29 cellular contexts compared by ENCODE assay signal in the genomic region with DNA sequence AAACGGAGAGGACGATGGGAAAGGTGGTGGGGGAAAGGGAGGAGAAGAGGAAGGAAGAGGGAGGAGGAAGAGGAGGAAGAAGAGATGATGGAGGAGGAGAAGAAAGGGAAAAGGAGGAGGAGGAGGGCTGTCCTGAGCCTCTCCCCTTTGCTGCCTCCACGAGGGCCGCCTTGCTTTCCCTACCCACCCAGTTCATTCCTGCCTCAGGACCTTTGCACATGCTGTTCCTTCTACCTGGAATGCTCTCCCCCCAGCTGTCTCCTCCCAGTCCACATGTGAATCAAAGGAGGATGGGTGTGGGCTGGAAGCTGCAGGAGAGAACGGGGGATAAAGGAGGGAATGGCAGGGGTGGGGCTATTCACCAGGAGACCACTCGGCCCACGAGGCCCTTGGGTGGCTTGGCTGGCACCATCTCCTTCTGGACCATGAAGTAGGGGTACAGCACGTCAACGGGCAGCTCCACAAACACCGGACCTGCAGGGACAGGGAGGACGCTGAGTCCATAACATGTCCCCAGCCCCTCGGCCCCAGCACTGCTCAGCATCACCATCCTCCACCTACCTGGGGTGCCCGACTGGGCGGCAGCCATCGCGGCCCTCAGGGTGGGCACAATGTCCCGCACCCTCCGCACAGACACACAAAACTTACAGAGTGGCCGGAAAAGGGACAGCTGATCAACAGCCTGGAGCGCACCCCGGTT. TPM values are rescaled to one million over a fixed set of nuclear protein-coding genes. Genes with fewer than 3 reads are reported as not detected.
"Had no signal": no experiment of that assay in that cellular context is flagged by ENCODE, and none has a peak within 500 bp of the region (broad histone marks: within the 10 kb centered on the region; RNA-seq: fewer than 3 reads in every experiment).

No MANE protein-coding gene starts in this region.

- H3K4me1 ChIP-seq: neural progenitor cell had no signal

- H3K27ac Mint-ChIP-seq: activated naive CD8-positive, alpha-beta T cell treated with anti-CD3 and anti-CD28 coated beads for 36 hours; endodermal cell; naive B cell; neural progenitor cell had no signal

- H3K9me3 ChIP-seq: esophagus squamous epithelium, gastrocnemius medialis, mucosa of descending colon, psoas muscle, suprapubic skin, tibial nerve had no signal

- H3K4me1 Mint-ChIP-seq: endodermal cell had no signal

- H2AFZ ChIP-seq: neural progenitor cell had no signal

- H3K9ac ChIP-seq: neural progenitor cell had no signal

- H3K27ac ChIP-seq: neural progenitor cell, psoas muscle, suprapubic skin had no signal

- DNase-seq: activated CD8-positive, alpha-beta memory T cell treated with anti-CD3 and anti-CD28 coated beads, Interleukin-2, amount 50 U/mL, for 48 hours; activated naive CD8-positive, alpha-beta T cell treated with anti-CD3 and anti-CD28 coated beads for 36 hours; activated T-cell treated with anti-CD3 and anti-CD28 coated beads, Interleukin-2, amount 50 U/mL, for 72 hours; amygdala; cerebellar nuclear complex; endodermal cell; esophagus squamous epithelium; gastrocnemius medialis; hippocampal formation; mesendoderm; mucosa of descending colon; naive B cell; psoas muscle; stimulated activated CD4-positive, alpha-beta T cell treated with anti-CD3 and anti-CD28 coated beads, Interleukin-12 subunit alpha, Interleukin-12 subunit beta, amount 100 ng/mL, for 4 hours; stimulated activated CD4-positive, alpha-beta T cell treated with anti-CD3 and anti-CD28 coated beads, Interleukin-4, amount 100 ng/mL, for 4 hours; stimulated activated naive CD8-positive, alpha-beta T cell treated with anti-CD3 and anti-CD28 coated beads, Interleukin-15, amount 100 ng/mL, for 72 hours; T-helper 1 cell; T-helper 9 cell had no signal

- ATAC-seq: activated T-cell treated with anti-CD3 and anti-CD28 coated beads, Interleukin-2, amount 50 U/mL, for 72 hours; gastrocnemius medialis; mucosa of descending colon; psoas muscle; right cardiac atrium; stimulated activated naive CD8-positive, alpha-beta T cell treated with anti-CD3 and anti-CD28 coated beads, Interleukin-15, amount 100 ng/mL, for 72 hours had no signal

- H3K27me3 Mint-ChIP-seq: activated naive CD8-positive, alpha-beta T cell treated with anti-CD3 and anti-CD28 coated beads for 36 hours; naive B cell; stimulated activated naive CD8-positive, alpha-beta T cell treated with anti-CD3 and anti-CD28 coated beads, Interleukin-15, amount 100 ng/mL, for 72 hours had no signal

- H3K4me3 ChIP-seq: coronary artery, esophagus squamous epithelium, gastrocnemius medialis, mucosa of descending colon, neural progenitor cell, psoas muscle, suprapubic skin, tibial nerve had no signal

- H3K4me2 ChIP-seq: neural progenitor cell had no signal

- H3K9me3 Mint-ChIP-seq: activated naive CD8-positive, alpha-beta T cell treated with anti-CD3 and anti-CD28 coated beads for 36 hours; activated T-cell treated with anti-CD3 and anti-CD28 coated beads, Interleukin-2, amount 50 U/mL, for 72 hours; endodermal cell; neural progenitor cell; stimulated activated naive CD8-positive, alpha-beta T cell treated with anti-CD3 and anti-CD28 coated beads, Interleukin-15, amount 100 ng/mL, for 72 hours had no signal

- H3K27me3 ChIP-seq: esophagus squamous epithelium, gastrocnemius medialis, neural progenitor cell, suprapubic skin, tibial nerve had no signal

- H3K36me3 ChIP-seq: neural progenitor cell had no signal

- H3K4me3 Mint-ChIP-seq: activated naive CD8-positive, alpha-beta T cell treated with anti-CD3 and anti-CD28 coated beads for 36 hours; activated T-cell treated with anti-CD3 and anti-CD28 coated beads, Interleukin-2, amount 50 U/mL, for 72 hours; endodermal cell; stimulated activated naive CD8-positive, alpha-beta T cell treated with anti-CD3 and anti-CD28 coated beads, Interleukin-15, amount 100 ng/mL, for 72 hours had no signal

RNA-seq across cellular contexts. Expression of a gene that starts 40.5 kb away (rescaled TPM):
- total RNA-seq: activated CD8-positive, alpha-beta memory T cell treated with anti-CD3 and anti-CD28 coated beads for 36 hours; activated naive CD8-positive, alpha-beta T cell treated with anti-CD3 and anti-CD28 coated beads for 36 hours; activated T-cell treated with anti-CD3 and anti-CD28 coated beads, Interleukin-2, amount 50 U/mL, for 72 hours; bronchial epithelial cell; endodermal cell; esophagus squamous epithelium; gastrocnemius medialis; liver; mucosa of descending colon; osteocyte; psoas muscle; right cardiac atrium; skeletal muscle tissue; suprapubic skin; tibial nerve; urinary bladder had no signal
- polyA plus RNA-seq: liver, psoas muscle, right cardiac atrium, urinary bladder had no signal
